Comparison of ENCODE assay signal across 8 cellular contexts in genomic region chr14:31466554-31466953, GRCh38. TPM values are rescaled to one million over a fixed set of nuclear protein-coding genes. Genes with fewer than 3 reads are reported as not detected.
"Had no signal": no experiment of that assay in that cellular context is flagged by ENCODE, and none has a peak within 500 bp of the region (broad histone marks: within the 10 kb centered on the region; RNA-seq: fewer than 3 reads in every experiment).

No MANE protein-coding gene starts in this region.

- H3K4me3 ChIP-seq: GM23338 had no signal

- H3K4me2 ChIP-seq: GM23338 had no signal

- ATAC-seq: GM23338 had no signal

- H3K27me3 Mint-ChIP-seq: IgD-negative memory B cell had no signal

- H3K9me3 Mint-ChIP-seq: GM23338, H9, IgD-negative memory B cell had no signal

- H3K4me3 Mint-ChIP-seq: GM23338, H9 had no signal

- DNase-seq: H9, HCEC 1CT, KG1 had no signal

- H3K27ac Mint-ChIP-seq: GM23338, H9, IgD-negative memory B cell had no signal

- FAIRE-seq: H1, H54 had no signal

RNA-seq across cellular contexts. Expression of gene GPR33, which starts 21.3 kb away (rescaled TPM):
- total RNA-seq: GM23338, H1, H9, HT-29 had no signal
- polyA plus RNA-seq: GM23338, H1, IgD-negative memory B cell had no signal
